In genomic region chr17:19454074-19454473, GRCh38 we compare ENCODE assay signal across 21 cellular contexts. TPM values are rescaled to one million over a fixed set of nuclear protein-coding genes. Genes with fewer than 3 reads are reported as not detected.
A peak's percentile ranks its signal among the peaks of the same experiment; 100 is the strongest.
DNase-seq lines count a peak whose midpoint lies in the region; TF ChIP-seq lines count a peak whose summit lies in the region.
"Had no signal": no experiment of that assay in that cellular context is flagged by ENCODE, and none has a peak within 500 bp of the region (broad histone marks: within the 10 kb centered on the region; RNA-seq: fewer than 3 reads in every experiment).

No MANE protein-coding gene starts in this region.

- H3K9me3 Mint-ChIP-seq in mesothelial cell of epicardium: no peaks in the 10 kb centered on the region
- H3K9me3 Mint-ChIP-seq: CD4-positive, alpha-beta memory T cell; HFFc6 had no signal

- H3K79me2 ChIP-seq in GM23248 (ENCODE audit: insufficient read depth): no peaks in the 10 kb centered on the region

- H3K4me3 ChIP-seq in GM23248 (no peak overlapping the region), fibroblast of mammary gland (ENCODE audit: control insufficient read depth, low read depth, low read length) (no peak overlapping the region), WERI-Rb-1 (ENCODE audit: low read depth, low read length) (no peak overlapping the region)
- H3K4me3 ChIP-seq: A549 had no signal

- H3K4me1 ChIP-seq in GM23248 (ENCODE audit: insufficient read depth): peaks cover 6% of the 10 kb centered on the region

- H3K4me1 Mint-ChIP-seq in mesothelial cell of epicardium: peaks cover 60% of the 10 kb centered on the region

- no peaks in the 10 kb centered on the region for H3K9me2 ChIP-seq in GM23248 (ENCODE audit: insufficient read depth)

- H2AFZ ChIP-seq in GM23248: no peak overlapping the region

- no peak overlapping the region for H3K4me3 Mint-ChIP-seq in mesothelial cell of epicardium
- H3K4me3 Mint-ChIP-seq: CD4-positive, alpha-beta memory T cell; HFFc6 had no signal

- H3K9ac ChIP-seq in GM23248: no peak overlapping the region

- H3K9me3 ChIP-seq in GM23248 (ENCODE audit: low read depth) (no peaks in the 10 kb centered on the region), WERI-Rb-1 (ENCODE audit: severe bottlenecking) (no peaks in the 10 kb centered on the region)
- H3K9me3 ChIP-seq: A549 had no signal

- H3K36me3 Mint-ChIP-seq in mesothelial cell of epicardium: no peaks in the 10 kb centered on the region
- H3K36me3 Mint-ChIP-seq: CD4-positive, alpha-beta memory T cell had no signal

- WGBS in GM23248 (ENCODE audit: low coverage in 1 of 2, low lambda C conversion rate in 2 of 2, missing lambda C conversion rate in 2 of 2), 2 experiments: 68 to 79% methylated on average over 2 of the region's 2 CpGs

- peak overlapping the region; percentile 1 for H3K27ac Mint-ChIP-seq in mesothelial cell of epicardium
- H3K27ac Mint-ChIP-seq: HFFc6 had no signal

- no peaks in the 10 kb centered on the region for H3K36me3 ChIP-seq in GM23248 (ENCODE audit: low read depth)
- no peaks in the 10 kb centered on the region for H3K36me3 ChIP-seq in WERI-Rb-1

- peaks cover 7% of the 10 kb centered on the region for H3F3A ChIP-seq in GM23248 (ENCODE audit: insufficient read depth)

- TF ChIP-seq CTCF in fibroblast of mammary gland (conservative IDR thresholded peaks at IDR 0.05; ENCODE audit: control insufficient read depth, insufficient read depth, low read depth, low read length) (no peak), mesothelial cell of epicardium (IDR thresholded peaks at IDR 0.05; ENCODE audit: unreplicated experiment) (no peak), WERI-Rb-1 (IDR thresholded peaks at IDR 0.05; ENCODE audit: low read depth, low read length) (no peak)

- H4K20me1 ChIP-seq in GM23248 (ENCODE audit: insufficient read depth): no peaks in the 10 kb centered on the region

- H3K27me3 Mint-ChIP-seq in mesothelial cell of epicardium (ENCODE audit: low read depth): no peaks in the 10 kb centered on the region

- H3K4me2 ChIP-seq in GM23248 (ENCODE audit: unreplicated experiment): no peak overlapping the region
- H3K4me2 ChIP-seq: A549 had no signal

- H3K27ac ChIP-seq in GM23248 (no peak overlapping the region), WERI-Rb-1 (no peak overlapping the region)
- H3K27ac ChIP-seq: 22Rv1, A549, C4-2B, HL-60 had no signal

- in situ Hi-C loops in GM23248 (cut with MboI): loop anchor here (5.0 kb wide), 1 partner anchor 87 kb away; no protein-coding TSS in a partner anchor

- DNase-seq in GM23248 (peak; percentile 19), amniotic epithelial cell (ENCODE audit: low read depth) (peak; percentile 15), fibroblast of mammary gland (ENCODE audit: low read depth) (peak; percentile 14), mesothelial cell of epicardium (ENCODE audit: low spot score in 2 of 2, unreplicated experiment in 2 of 2) (no peak), WERI-Rb-1 (no peak), NOMO-1 treated with DMSO at 0.1 percent for 48 hours (lab: John Stamatoyannopoulos, UW; ENCODE audit: unreplicated experiment) (no peak), iPS-NIHi11 (ENCODE audit: low spot score) (no peak), NCI-H2171 (lab: John Stamatoyannopoulos, UW) (no peak)
- DNase-seq: AML-193; CD4-positive, alpha-beta memory T cell; DMS153; DMS79; GF-D8; H7; HFFc6; IMR-90 had no signal

- H3K27me3 ChIP-seq in GM23248 (replicated peaks; ENCODE audit: insufficient read depth) (peaks cover 13% of the 10 kb centered on the region; the same call in 1 of the 2 replicates), WERI-Rb-1 (ENCODE audit: insufficient read depth, low read depth, severe bottlenecking) (no peaks in the 10 kb centered on the region)

RNA-seq across cellular contexts. Expression of gene RNF112, which starts 43.0 kb away (rescaled TPM):
- 7.8 and 9.1 TPM in 2 replicates for total RNA-seq in GM23248 (2014; rRNA removed; shearing (Covaris generic))
- polyA plus RNA-seq in GM23248 (2016; fragmentation: Nextera tagmentation; extraction: Ambion mirVana): 0.75 and 0.83 TPM in 2 replicates
- total RNA-seq in mesothelial cell of epicardium: 2.7 to 4.8 TPM (median 4.2 TPM) in 3 replicates
- total RNA-seq: HT1080 had no signal

Comparison
In these comparisons a context has a peak if more than half of its experiments do, and no peak if none do; other contexts are left out.
1. DNase-seq: peak in GM23248 (single experiment), amniotic epithelial cell (single experiment) and fibroblast of mammary gland (single experiment); none in mesothelial cell of epicardium (0 of 2), WERI-Rb-1 (single experiment), NOMO-1 treated with DMSO at 0.1 percent for 48 hours (single experiment), iPS-NIHi11 (single experiment) and NCI-H2171 (single experiment).